15 cellular contexts compared by ENCODE assay signal in the genomic region with DNA sequence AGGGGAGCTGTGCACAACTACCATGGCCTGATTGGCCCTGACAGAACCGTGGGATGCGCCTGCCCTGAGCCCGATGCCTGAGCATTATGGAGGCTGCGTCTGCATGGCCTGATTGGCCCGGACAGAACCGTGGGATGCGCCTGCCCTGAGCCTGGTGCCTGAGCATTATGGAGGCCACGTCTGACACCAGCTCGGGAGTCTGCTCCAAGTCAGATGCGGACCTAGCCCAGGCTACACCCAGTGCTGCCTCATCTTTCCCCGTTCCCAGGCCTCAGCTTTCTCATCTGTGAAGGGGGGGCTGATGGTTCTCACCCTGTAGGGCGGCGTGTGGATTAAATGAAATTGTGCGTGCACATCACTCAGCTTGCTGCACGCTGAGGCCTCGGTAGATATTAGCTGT. TPM values are rescaled to one million over a fixed set of nuclear protein-coding genes. Genes with fewer than 3 reads are reported as not detected.
DNase-seq lines count a peak whose midpoint lies in the region; ATAC-seq, FAIRE-seq and TF ChIP-seq lines count a peak whose summit lies in the region.
"Had no signal": no experiment of that assay in that cellular context is flagged by ENCODE, and none has a peak within 500 bp of the region (broad histone marks: within the 10 kb centered on the region; RNA-seq: fewer than 3 reads in every experiment).

No MANE protein-coding gene starts in this region.

- H3K9me3 Mint-ChIP-seq in activated naive CD4-positive, alpha-beta T cell treated with anti-CD3 and anti-CD28 coated beads, Interleukin-2, amount 10 ng/mL, durations not matched to agents 7 days and 5 days: peaks cover 9% of the 10 kb centered on the region

- H3K27ac Mint-ChIP-seq in activated naive CD4-positive, alpha-beta T cell treated with anti-CD3 and anti-CD28 coated beads, Interleukin-2, amount 10 ng/mL, durations not matched to agents 7 days and 5 days: no peak overlapping the region
- H3K27ac Mint-ChIP-seq: H9, IgD-negative memory B cell had no signal

- H2AFZ ChIP-seq in HepG2 (ENCODE audit: low read length) (no peak overlapping the region), trophoblast cell (ENCODE audit: insufficient read depth, low read length, poor library complexity) (no peak overlapping the region)

- H3K36me3 Mint-ChIP-seq in activated naive CD4-positive, alpha-beta T cell treated with anti-CD3 and anti-CD28 coated beads, Interleukin-2, amount 10 ng/mL, durations not matched to agents 7 days and 5 days: peaks cover 47% of the 10 kb centered on the region

- no peak overlapping the region for H3K14ac ChIP-seq in trophoblast cell (ENCODE audit: low read length)

- H3K4ac ChIP-seq in trophoblast cell (ENCODE audit: low read depth, low read length): no peak overlapping the region

- H3K27me3 Mint-ChIP-seq in activated naive CD4-positive, alpha-beta T cell treated with anti-CD3 and anti-CD28 coated beads, Interleukin-2, amount 10 ng/mL, durations not matched to agents 7 days and 5 days: no peaks in the 10 kb centered on the region
- H3K27me3 Mint-ChIP-seq: IgD-negative memory B cell had no signal

- in situ Hi-C loops in HepG2 (cut with HindIII; ENCODE audit: extremely low pct_ligation_motif_present, low pct_unique_long_range_greater_than_20kb): no loop called here

- ATAC-seq in HepG2: no peak
- ATAC-seq in GM21515 (IDR thresholded peaks at IDR 0.05; ENCODE audit: unreplicated experiment): no peak
- no peak for ATAC-seq in HG02938 (IDR thresholded peaks at IDR 0.05; ENCODE audit: unreplicated experiment)

- H3K4me2 ChIP-seq in HepG2 (ENCODE audit: low read depth, low read length) (no peak overlapping the region), trophoblast cell (ENCODE audit: low read length) (no peak overlapping the region)

- TF ChIP-seq POLR2A in HepG2 (IDR thresholded peaks at IDR 0.05; ENCODE audit: insufficient read depth in 1 of 2, low read depth in 2 of 2, low read length in 2 of 2): no peak

- TF ChIP-seq CTCF in HepG2 (CRISPR knock-in tag; IDR thresholded peaks at IDR 0.05): no peak

- H3K27ac ChIP-seq in HepG2 (ENCODE audit: extremely low read length, insufficient read depth, low read length): no peak overlapping the region
- no peak overlapping the region for H3K27ac ChIP-seq in trophoblast cell (ENCODE audit: low read depth, low read length)
- no peak overlapping the region for H3K27ac ChIP-seq in effector memory CD4-positive, alpha-beta T cell (ENCODE audit: insufficient read depth, low read length, poor library complexity, severe bottlenecking)
- H3K27ac ChIP-seq: RWPE1 had no signal

- no peak overlapping the region for H4K91ac ChIP-seq in trophoblast cell (ENCODE audit: low read depth, low read length)

- no peak for FAIRE-seq in HepG2 (lab: Jason Lieb, UNC)

- 89% methylated on average over 9 of the region's 16 CpGs for WGBS in HepG2 (ENCODE audit: low lambda C conversion rate)
- WGBS in trophoblast cell (ENCODE audit: extremely low coverage, insufficient coverage, insufficient read length): no CpG with 5 or more reads among the region's 16 CpGs

- no peak for TF ChIP-seq RAD21 in HepG2 (CRISPR knock-in tag; IDR thresholded peaks at IDR 0.05)

- no peaks in the 10 kb centered on the region for H4K20me1 ChIP-seq in HepG2 (ENCODE audit: insufficient read depth, low read length)

- H3K4me3 ChIP-seq in HepG2 (replicated peaks in 1 of 3; ENCODE audit: insufficient read depth in 1 of 3, low read depth in 2 of 3, low read length in 3 of 3) (no peak overlapping the region), trophoblast cell (ENCODE audit: low read depth, low read length) (no peak overlapping the region)
- H3K4me3 ChIP-seq in effector memory CD4-positive, alpha-beta T cell (ENCODE audit: insufficient read depth, low read depth, low read length, poor library complexity, severe bottlenecking): no peak overlapping the region

- no peaks in the 10 kb centered on the region for H3K79me1 ChIP-seq in trophoblast cell (ENCODE audit: low read length)

- POLR2A ChIA-PET in HepG2 (lab: Yijun Ruan, JAX): no interaction called here

- no peak overlapping the region for H2BK12ac ChIP-seq in trophoblast cell (ENCODE audit: low read length)

- BruUV-seq in HepG2 (replicated peaks; lab: Mats Ljungman, UMichigan): no TSS peak

- no peak overlapping the region for H4K8ac ChIP-seq in trophoblast cell (ENCODE audit: low read depth, low read length)

- intact Hi-C loops in HepG2 (cut with micrococcal nuclease; ENCODE audit: unreplicated experiment): loop anchor here (10.0 kb wide), 1 partner anchor 85 kb away; no protein-coding TSS in a partner anchor

- H3K79me2 ChIP-seq in HepG2 (ENCODE audit: insufficient read depth, low read length): peaks cover 31% of the 10 kb centered on the region
- no peaks in the 10 kb centered on the region for H3K79me2 ChIP-seq in trophoblast cell (ENCODE audit: control insufficient read depth, insufficient read depth, low read length, poor library complexity)

- H3K9ac ChIP-seq in HepG2 (ENCODE audit: insufficient read depth, low read depth, low read length) (no peak overlapping the region), trophoblast cell (ENCODE audit: low read length) (peak overlapping the region; percentile 28)

- no peak overlapping the region for H2BK120ac ChIP-seq in trophoblast cell (ENCODE audit: insufficient read depth, low read length, poor library complexity)

- H3K27me3 ChIP-seq in HepG2 (ENCODE audit: control insufficient read depth in 1 of 2, insufficient read depth in 2 of 2, low read length in 2 of 2) (no peaks in the 10 kb centered on the region), trophoblast cell (ENCODE audit: insufficient read depth, low read length) (no peaks in the 10 kb centered on the region)
- H3K27me3 ChIP-seq in effector memory CD4-positive, alpha-beta T cell (replicated peaks; ENCODE audit: control insufficient read depth, insufficient read depth, low read length, poor library complexity, severe bottlenecking): no peaks in the 10 kb centered on the region

- H2AK5ac ChIP-seq in trophoblast cell (ENCODE audit: low read length): no peak overlapping the region

- H3K4me1 ChIP-seq in HepG2 (ENCODE audit: insufficient read depth, low read length): peaks cover 61% of the 10 kb centered on the region
- no peaks in the 10 kb centered on the region for H3K4me1 ChIP-seq in trophoblast cell (ENCODE audit: control insufficient read depth in 1 of 2, insufficient read depth in 2 of 2, low read length in 2 of 2)
- H3K4me1 ChIP-seq in effector memory CD4-positive, alpha-beta T cell (ENCODE audit: control insufficient read depth, insufficient read depth, low read length, poor library complexity, severe bottlenecking): no peaks in the 10 kb centered on the region

- DNase-seq in activated naive CD4-positive, alpha-beta T cell treated with anti-CD3 and anti-CD28 coated beads, Interleukin-2, amount 10 ng/mL, durations not matched to agents 7 days and 5 days: peak; percentile 14
- no peak for DNase-seq in activated naive CD4-positive, alpha-beta T cell treated with anti-CD3 and anti-CD28 coated beads, Interleukin-2, amount 50 U/mL, for 16 hours
- DNase-seq in HepG2 (ENCODE audit: low spot score) (no peak), trophoblast cell (no peak)
- DNase-seq in effector memory CD4-positive, alpha-beta T cell: no peak
- DNase-seq: COR-L47, H9, NCI-H1436, NCI-H2029 treated with DMSO at 0.1 percent for 48 hours, NCI-H510A had no signal

- no peak overlapping the region for H3K4me3 Mint-ChIP-seq in activated naive CD4-positive, alpha-beta T cell treated with anti-CD3 and anti-CD28 coated beads, Interleukin-2, amount 10 ng/mL, durations not matched to agents 7 days and 5 days
- H3K4me3 Mint-ChIP-seq: CD14-positive monocyte, H9, IgD-negative memory B cell had no signal

- H3K4me1 Mint-ChIP-seq in activated naive CD4-positive, alpha-beta T cell treated with anti-CD3 and anti-CD28 coated beads, Interleukin-2, amount 10 ng/mL, durations not matched to agents 7 days and 5 days: peaks cover 16% of the 10 kb centered on the region

- no peaks in the 10 kb centered on the region for H3K9me3 ChIP-seq in HepG2 (ENCODE audit: low read length)
- no peaks in the 10 kb centered on the region for H3K9me3 ChIP-seq in trophoblast cell (ENCODE audit: insufficient read depth, low read depth, low read length)
- H3K9me3 ChIP-seq in effector memory CD4-positive, alpha-beta T cell (ENCODE audit: control insufficient read depth, low read length): no peaks in the 10 kb centered on the region

- CTCF ChIA-PET in activated naive CD4-positive, alpha-beta T cell treated with anti-CD3 and anti-CD28 coated beads, Interleukin-2, amount 10 ng/mL, durations not matched to agents 7 days and 5 days (lab: Charles Lee): no interaction called here
- CTCF ChIA-PET in HepG2 (lab: Yijun Ruan, JAX; ENCODE audit: low intra/inter-chr PET ratio, low total read pairs): no interaction called here

- no peak for TF ChIP-seq EP300 in HepG2 (IDR thresholded peaks at IDR 0.05; ENCODE audit: low read depth in 2 of 2, low read length in 2 of 2)
- TF ChIP-seq EP300 in HepG2 (CRISPR knock-in tag; IDR thresholded peaks at IDR 0.05; ENCODE audit: borderline replicate concordance): no peak

- no peak overlapping the region for H2BK5ac ChIP-seq in trophoblast cell (ENCODE audit: low read depth, low read length, poor library complexity)

- peak overlapping the region; percentile 52 for H3K23ac ChIP-seq in trophoblast cell (ENCODE audit: low read length)

- no peak overlapping the region for H4K12ac ChIP-seq in trophoblast cell (ENCODE audit: low read depth, low read length)

- no peak overlapping the region for H3K18ac ChIP-seq in trophoblast cell (ENCODE audit: low read length)

- peaks cover 13 to 62% of the 10 kb centered on the region in 2 experiments; a peak in 4 of 5 replicates for H3K36me3 ChIP-seq in HepG2 (replicated peaks in 1 of 2; ENCODE audit: control insufficient read depth in 1 of 2, insufficient read depth in 2 of 2, low read length in 2 of 2)
- peaks cover 49 to 54% of the 10 kb centered on the region in 2 experiments for H3K36me3 ChIP-seq in trophoblast cell (ENCODE audit: control insufficient read depth in 1 of 2, insufficient read depth in 2 of 2, low read length in 2 of 2)
- peaks cover 30% of the 10 kb centered on the region for H3K36me3 ChIP-seq in effector memory CD4-positive, alpha-beta T cell (ENCODE audit: control insufficient read depth, insufficient read depth, low read length)

RNA-seq across cellular contexts. Expression of gene CEP72, which starts 7.3 kb away (rescaled TPM):
- total RNA-seq in HepG2 (2016; rRNA removed; fragmentation: Illumina TruSeq; extraction: Trizol): 8.1 and 9.4 TPM in 2 replicates
- total RNA-seq in HepG2 (2016; cell fraction: cytosol; rRNA removed; fragmentation: Illumina TruSeq; extraction: Trizol; ENCODE audit: low read depth): 11.3 and 14.4 TPM in 2 replicates
- total RNA-seq in HepG2 (2016; cell fraction: insoluble cytoplasmic fraction; rRNA removed; fragmentation: Illumina TruSeq; extraction: Trizol): 6.5 and 9.1 TPM in 2 replicates
- 6.6 and 7.9 TPM in 2 replicates for total RNA-seq in HepG2 (2016; cell fraction: membrane; rRNA removed; fragmentation: Illumina TruSeq; extraction: Trizol)
- total RNA-seq in HepG2 (2016; cell fraction: nucleus; rRNA removed; fragmentation: Illumina TruSeq; extraction: Trizol): 11.4 and 12.2 TPM in 2 replicates
- polyA plus RNA-seq in HepG2 (2011; rRNA removed): 3.4 and 4.4 TPM in 2 replicates
- 1.9 and 3.9 TPM in 2 replicates for polyA plus RNA-seq in HepG2 (2011; cell fraction: cytosol; rRNA removed)
- polyA plus RNA-seq in HepG2 (2011; cell fraction: nucleus; rRNA removed): 8.5 and 11.6 TPM in 2 replicates
- 1.8 and 3.2 TPM in 2 replicates for polyA plus RNA-seq in HepG2 (2012)
- polyA plus RNA-seq in HepG2 (2016; cell fraction: cytosol; fragmentation: Illumina TruSeq; extraction: Trizol; ENCODE audit: low read depth): 0.64 and 0.84 TPM in 2 replicates
- polyA plus RNA-seq in HepG2 (2016; cell fraction: insoluble cytoplasmic fraction; fragmentation: Illumina TruSeq; extraction: Trizol; ENCODE audit: low read depth): 6.3 and 7.6 TPM in 2 replicates
- polyA plus RNA-seq in HepG2 (2016; cell fraction: membrane; fragmentation: Illumina TruSeq; extraction: Trizol; ENCODE audit: low read depth): 1.9 and 2.0 TPM in 2 replicates
- 17.4 and 20.5 TPM in 2 replicates for polyA plus RNA-seq in HepG2 (2016; cell fraction: nucleus; fragmentation: Illumina TruSeq; extraction: Trizol; ENCODE audit: insufficient read depth, low read depth)
- polyA minus RNA-seq in HepG2 (2011; rRNA and poly(A)+ RNA removed; ENCODE audit: low replicate concordance): 15.4 and 136 TPM in 2 replicates
- polyA minus RNA-seq in HepG2 (2011; cell fraction: cytosol; rRNA and poly(A)+ RNA removed): 3.4 and 4.0 TPM in 2 replicates
- 13.1 and 17.0 TPM in 2 replicates for polyA minus RNA-seq in HepG2 (2011; cell fraction: nucleus; rRNA and poly(A)+ RNA removed)
- 6.8 and 7.2 TPM in 2 replicates for polyA plus RNA-seq in trophoblast cell (2013)
